In genomic region chr1:100582943-100583342, GRCh38 we compare ENCODE assay signal across 2 cellular contexts.
A peak's percentile ranks its signal among the peaks of the same experiment; 100 is the strongest.
TF ChIP-seq lines count a peak whose summit lies in the region.

No MANE protein-coding gene starts in this region.

TF ChIP-seq in GM23338, 12 proteins besides CTCF, POLR2A, EP300 and RAD21 (continued from another document):
- no peak for TF ChIP-seq ZNF462 (CRISPR knock-in tag; IDR thresholded peaks at IDR 0.05)
- no peak for TF ChIP-seq CREB1 (CRISPR knock-in tag; IDR thresholded peaks at IDR 0.05; ENCODE audit: low read depth)
- TF ChIP-seq, protein P1, sequence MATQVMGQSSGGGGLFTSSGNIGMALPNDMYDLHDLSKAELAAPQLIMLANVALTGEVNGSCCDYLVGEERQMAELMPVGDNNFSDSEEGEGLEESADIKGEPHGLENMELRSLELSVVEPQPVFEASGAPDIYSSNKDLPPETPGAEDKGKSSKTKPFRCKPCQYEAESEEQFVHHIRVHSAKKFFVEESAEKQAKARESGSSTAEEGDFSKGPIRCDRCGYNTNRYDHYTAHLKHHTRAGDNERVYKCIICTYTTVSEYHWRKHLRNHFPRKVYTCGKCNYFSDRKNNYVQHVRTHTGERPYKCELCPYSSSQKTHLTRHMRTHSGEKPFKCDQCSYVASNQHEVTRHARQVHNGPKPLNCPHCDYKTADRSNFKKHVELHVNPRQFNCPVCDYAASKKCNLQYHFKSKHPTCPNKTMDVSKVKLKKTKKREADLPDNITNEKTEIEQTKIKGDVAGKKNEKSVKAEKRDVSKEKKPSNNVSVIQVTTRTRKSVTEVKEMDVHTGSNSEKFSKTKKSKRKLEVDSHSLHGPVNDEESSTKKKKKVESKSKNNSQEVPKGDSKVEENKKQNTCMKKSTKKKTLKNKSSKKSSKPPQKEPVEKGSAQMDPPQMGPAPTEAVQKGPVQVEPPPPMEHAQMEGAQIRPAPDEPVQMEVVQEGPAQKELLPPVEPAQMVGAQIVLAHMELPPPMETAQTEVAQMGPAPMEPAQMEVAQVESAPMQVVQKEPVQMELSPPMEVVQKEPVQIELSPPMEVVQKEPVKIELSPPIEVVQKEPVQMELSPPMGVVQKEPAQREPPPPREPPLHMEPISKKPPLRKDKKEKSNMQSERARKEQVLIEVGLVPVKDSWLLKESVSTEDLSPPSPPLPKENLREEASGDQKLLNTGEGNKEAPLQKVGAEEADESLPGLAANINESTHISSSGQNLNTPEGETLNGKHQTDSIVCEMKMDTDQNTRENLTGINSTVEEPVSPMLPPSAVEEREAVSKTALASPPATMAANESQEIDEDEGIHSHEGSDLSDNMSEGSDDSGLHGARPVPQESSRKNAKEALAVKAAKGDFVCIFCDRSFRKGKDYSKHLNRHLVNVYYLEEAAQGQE (IDR thresholded peaks at IDR 0.05; ENCODE audit: unreplicated experiment) = no peak

TF ChIP-seq in liver, 16 proteins besides CTCF, POLR2A, EP300 and RAD21 (continued from another document):
- TF ChIP-seq, protein P1 (IDR thresholded peaks at IDR 0.05) = peak; percentile 39
